Comparison of ENCODE assay signal across 8 cellular contexts in genomic region chr14:102517412-102518062, GRCh38. TPM values are rescaled to one million over a fixed set of nuclear protein-coding genes. Genes with fewer than 3 reads are reported as not detected.
A peak's percentile ranks its signal among the peaks of the same experiment; 100 is the strongest.
DNase-seq lines count a peak whose midpoint lies in the region; ATAC-seq and TF ChIP-seq lines count a peak whose summit lies in the region.

No MANE protein-coding gene starts in this region.

- peak overlapping the region; percentile 77 for H3K9ac ChIP-seq in mesendoderm (ENCODE audit: low read length)

- no peak for DNase-seq in CD4-positive, alpha-beta memory T cell
- DNase-seq in HL-60 (ENCODE audit: low read depth in 1 of 2, low spot score in 1 of 2): peak; percentile 41 to 49
- no peak for DNase-seq in central memory CD8-positive, alpha-beta T cell (ENCODE audit: low spot score in 2 of 2)
- no peak for DNase-seq in mesendoderm
- no peak for DNase-seq in aorta
- DNase-seq in activated gamma-delta T cell (lab: John Stamatoyannopoulos, UW): no peak
- DNase-seq in NCI-H1048 (lab: John Stamatoyannopoulos, UW): no peak

- H3K4ac ChIP-seq in mesendoderm (ENCODE audit: low read depth, low read length): peak overlapping the region; percentile 76

- no CpG with 5 or more reads among the region's 35 CpGs for WGBS in mesendoderm (ENCODE audit: extremely low coverage, insufficient coverage, low lambda C conversion rate)
- 26 to 30% methylated on average over 28 to 35 of the region's 35 CpGs for WGBS in aorta, 2 donors

- peaks cover 3 to 8% (median 4%) of the 10 kb centered on the region in 4 donors for H3K4me1 Mint-ChIP-seq in CD4-positive, alpha-beta memory T cell
- H3K4me1 Mint-ChIP-seq in central memory CD8-positive, alpha-beta T cell: peaks cover 4% of the 10 kb centered on the region

- no peak overlapping the region for H2BK120ac ChIP-seq in mesendoderm (ENCODE audit: low read depth, low read length)

- H3K79me1 ChIP-seq in mesendoderm (ENCODE audit: low read length): no peaks in the 10 kb centered on the region

- H4K5ac ChIP-seq in mesendoderm (ENCODE audit: low read length): no peak overlapping the region

- peak overlapping the region; percentile 74 for H3K23ac ChIP-seq in mesendoderm (ENCODE audit: low read length)

- H3K36me3 Mint-ChIP-seq in CD4-positive, alpha-beta memory T cell: no peaks in the 10 kb centered on the region
- peaks cover 7% of the 10 kb centered on the region for H3K36me3 Mint-ChIP-seq in central memory CD8-positive, alpha-beta T cell (ENCODE audit: insufficient read depth)

- no peak for TF ChIP-seq CTCF in HL-60 (IDR thresholded peaks at IDR 0.05; ENCODE audit: insufficient read depth, low read length)

- peak overlapping the region in 1 of 2 donors; percentile 64 for H3K4me3 ChIP-seq in CD4-positive, alpha-beta memory T cell (ENCODE audit: low read length in 2 of 2)
- H3K4me3 ChIP-seq in HL-60 (replicated peaks; ENCODE audit: insufficient read depth, low read length) (peak overlapping the region; percentile 66), mesendoderm (ENCODE audit: low read length) (peak overlapping the region; percentile 46), aorta (ENCODE audit: low read length in 2 of 2) (peak overlapping the region; percentile 27 to 68)

- intact Hi-C loops in CD4-positive, alpha-beta memory T cell (cut with micrococcal nuclease): loop anchor here (5.0 kb wide), 2 partner anchors 200 to 555 kb away; partner anchors contain the start of genes DYNC1H1 and ZNF839
- intact Hi-C loops in aorta (cut with DNase I): loop anchor here (2.0 to 10.0 kb wide), 3 partner anchors 79 to 283 kb away; partner anchors contain the start of genes CINP (in 1 of the 2) and TECPR2 (in 1 of the 2)

- H3K27ac ChIP-seq in CD4-positive, alpha-beta memory T cell (ENCODE audit: low read depth, low read length): peak overlapping the region; percentile 31
- peak overlapping the region; percentile 53 for H3K27ac ChIP-seq in HL-60 (replicated peaks)
- no peak overlapping the region for H3K27ac ChIP-seq in mesendoderm (ENCODE audit: low read depth, low read length)
- no peak overlapping the region for H3K27ac ChIP-seq in aorta (ENCODE audit: low read depth in 1 of 2, low read length in 2 of 2)

- peak overlapping the region; percentile 82 for H3K18ac ChIP-seq in mesendoderm (ENCODE audit: low read length)

- peak overlapping the region; percentile 86 for H3K56ac ChIP-seq in mesendoderm (ENCODE audit: low read length)

- H2BK15ac ChIP-seq in mesendoderm (replicated peaks; ENCODE audit: low read depth): no peak overlapping the region

- peaks cover 9% of the 10 kb centered on the region for H3K4me1 ChIP-seq in CD4-positive, alpha-beta memory T cell (ENCODE audit: insufficient read depth, low read length)
- H3K4me1 ChIP-seq in mesendoderm (ENCODE audit: control insufficient read depth, low read depth, low read length) (no peaks in the 10 kb centered on the region), aorta (ENCODE audit: control insufficient read depth in 1 of 2, insufficient read depth in 2 of 2, low read length in 2 of 2) (no peaks in the 10 kb centered on the region)

- ATAC-seq in central memory CD8-positive, alpha-beta T cell (replicated peaks; ENCODE audit: extremely low read depth, poor library complexity, severe bottlenecking): no peak
- ATAC-seq in aorta (ENCODE audit: low FRiP score) (no peak), HG02981 (IDR thresholded peaks at IDR 0.05; ENCODE audit: unreplicated experiment) (no peak)

- H2AK5ac ChIP-seq in mesendoderm (ENCODE audit: low read length): no peak overlapping the region

- CTCF ChIA-PET in CD4-positive, alpha-beta memory T cell (lab: Charles Lee; ENCODE audit: partially characterized antibody): interaction anchor here (0.9 to 12.2 kb wide), 4 partner anchors 17 to 203 kb away, joined by 3 to 252 read pairs (median 5); no protein-coding TSS in a partner anchor

- peaks cover 2 to 3% of the 10 kb centered on the region in 2 donors for H3K27me3 Mint-ChIP-seq in CD4-positive, alpha-beta memory T cell
- no peaks in the 10 kb centered on the region for H3K27me3 Mint-ChIP-seq in central memory CD8-positive, alpha-beta T cell

- no peak overlapping the region for H4K8ac ChIP-seq in mesendoderm (ENCODE audit: low read depth, low read length)

- H3K4me2 ChIP-seq in mesendoderm (ENCODE audit: low read length): peak overlapping the region; percentile 42

- no peaks in the 10 kb centered on the region for H3K27me3 ChIP-seq in CD4-positive, alpha-beta memory T cell (ENCODE audit: insufficient read depth, low read length)
- H3K27me3 ChIP-seq in HL-60 (ENCODE audit: insufficient read depth, poor library complexity, severe bottlenecking): no peaks in the 10 kb centered on the region
- H3K27me3 ChIP-seq in mesendoderm (ENCODE audit: insufficient read depth, low read length, poor library complexity): no peaks in the 10 kb centered on the region
- H3K27me3 ChIP-seq in aorta (ENCODE audit: control insufficient read depth in 1 of 2, insufficient read depth in 2 of 2, low read length in 1 of 2): no peaks in the 10 kb centered on the region

- POLR2A ChIA-PET in CD4-positive, alpha-beta memory T cell (lab: Charles Lee; ENCODE audit: partially characterized antibody): interaction anchor here (1.4 kb wide), 1 partner anchor 79 kb away, joined by 5 read pairs; no protein-coding TSS in a partner anchor

- H2BK5ac ChIP-seq in mesendoderm (ENCODE audit: low read length): no peak overlapping the region

- no peaks in the 10 kb centered on the region for H3K9me3 ChIP-seq in CD4-positive, alpha-beta memory T cell (ENCODE audit: control insufficient read depth in 1 of 2, low read length in 2 of 2)
- no peaks in the 10 kb centered on the region for H3K9me3 ChIP-seq in aorta (ENCODE audit: control insufficient read depth, low read length)

- no peaks in the 10 kb centered on the region for H3K79me2 ChIP-seq in mesendoderm (ENCODE audit: control insufficient read depth, insufficient read depth, low read length)

- no peaks in the 10 kb centered on the region for H3K36me3 ChIP-seq in CD4-positive, alpha-beta memory T cell (ENCODE audit: insufficient read depth, low read length)
- H3K36me3 ChIP-seq in mesendoderm (ENCODE audit: control insufficient read depth, insufficient read depth, low read length) (no peaks in the 10 kb centered on the region), aorta (ENCODE audit: control insufficient read depth in 1 of 2, insufficient read depth in 2 of 2, low read length in 1 of 2) (no peaks in the 10 kb centered on the region)

- peak overlapping the region; percentile 68 to 82 (median 70) for H3K4me3 Mint-ChIP-seq in CD4-positive, alpha-beta memory T cell
- peak overlapping the region; percentile 75 for H3K4me3 Mint-ChIP-seq in central memory CD8-positive, alpha-beta T cell

- no peaks in the 10 kb centered on the region for H3K9me3 Mint-ChIP-seq in CD4-positive, alpha-beta memory T cell
- no peaks in the 10 kb centered on the region for H3K9me3 Mint-ChIP-seq in central memory CD8-positive, alpha-beta T cell

- H3K27ac Mint-ChIP-seq in CD4-positive, alpha-beta memory T cell: peak overlapping the region in 4 of 7 donors; percentile 27 to 86 (median 50)
- H3K27ac Mint-ChIP-seq in central memory CD8-positive, alpha-beta T cell (ENCODE audit: low read depth): peak overlapping the region; percentile 61

RNA-seq across cellular contexts. Expression of gene ANKRD9, which starts 8.0 kb away (rescaled TPM):
- 1 to 10 TPM; 1.8 to 2.5 TPM for total RNA-seq in CD4-positive, alpha-beta memory T cell
- polyA plus RNA-seq in CD4-positive, alpha-beta memory T cell: under 1 TPM in 1 of 2 donors, not detected in 1; 0.69 TPM
- polyA plus RNA-seq in mesendoderm (2013, experiment 1 of 2): 7.0 TPM
- polyA plus RNA-seq in mesendoderm (2013, experiment 2 of 2): 6.6 TPM
- 10 to 100 TPM; 13.7 to 15.0 TPM for total RNA-seq in aorta
- 1 to 10 TPM; 3.0 to 5.7 TPM for polyA plus RNA-seq in aorta

Comparison
In these comparisons a context has a peak if more than half of its experiments do, and no peak if none do; other contexts are left out.
1. DNase-seq: peak in HL-60 (2 of 2); none in CD4-positive, alpha-beta memory T cell (0 of 5), central memory CD8-positive, alpha-beta T cell (0 of 2), mesendoderm (single experiment), aorta (0 of 2), activated gamma-delta T cell (single experiment) and NCI-H1048 (single experiment).
2. H3K27ac ChIP-seq: peak in CD4-positive, alpha-beta memory T cell (single experiment) and HL-60 (single experiment); none in mesendoderm (single experiment) and aorta (0 of 2).
3. RNA of gene ANKRD9, which starts 8.0 kb away (total RNA-seq): 13.7 to 15.0 TPM in aorta; 1.8 to 2.5 TPM in CD4-positive, alpha-beta memory T cell; every median in the first group is over 4 times any median in the second.